18 cellular contexts compared by ENCODE assay signal in genomic region chr22:47310601-47311000, GRCh38.
DNase-seq lines count a peak whose midpoint lies in the region; ATAC-seq and TF ChIP-seq lines count a peak whose summit lies in the region.
"Had no signal": no experiment of that assay in that cellular context is flagged by ENCODE, and none has a peak within 500 bp of the region (broad histone marks: within the 10 kb centered on the region; RNA-seq: fewer than 3 reads in every experiment).

No MANE protein-coding gene starts in this region.

- H3K79me2 ChIP-seq in mesendoderm (ENCODE audit: control insufficient read depth, insufficient read depth, low read length): no peaks in the 10 kb centered on the region

- H3K56ac ChIP-seq in mesendoderm (ENCODE audit: low read length): no peak overlapping the region

- no peak overlapping the region for H2AK5ac ChIP-seq in mesendoderm (ENCODE audit: low read length)

- H3K4me2 ChIP-seq in mesendoderm (ENCODE audit: low read length): no peak overlapping the region
- H3K4me2 ChIP-seq: GM23338, KMS-11, SK-N-SH had no signal

- ATAC-seq in HG02884 (IDR thresholded peaks at IDR 0.05; ENCODE audit: unreplicated experiment): no peak
- ATAC-seq: GM12878, GM23338 had no signal

- H3K4me1 ChIP-seq in SJCRH30 (peaks cover 23% of the 10 kb centered on the region), mesendoderm (ENCODE audit: control insufficient read depth, low read depth, low read length) (no peaks in the 10 kb centered on the region)
- H3K4me1 ChIP-seq: Caco-2 had no signal

- peak; percentile 45 for DNase-seq in A172 (ENCODE audit: low spot score)
- DNase-seq in HT1080 (ENCODE audit: low read depth): peak; percentile 74
- no peak for DNase-seq in SJCRH30
- peak; percentile 8 for DNase-seq in fibroblast of the aortic adventitia (ENCODE audit: low read depth)
- no peak for DNase-seq in mesendoderm
- DNase-seq in hippocampal formation (lab: John Stamatoyannopoulos, UW): no peak
- no peak for DNase-seq in NCI-H1417 treated with DMSO at 0.1 percent for 48 hours (lab: John Stamatoyannopoulos, UW)
- DNase-seq: 8988T, Caco-2, NCI-H1105 treated with DMSO at 0.1 percent for 48 hours, NCI-H1930, NCI-H524, SK-N-SH had no signal

- no peak overlapping the region for H3K23ac ChIP-seq in mesendoderm (ENCODE audit: low read length)

- H2BK5ac ChIP-seq in mesendoderm (ENCODE audit: low read length): no peak overlapping the region

- no peak overlapping the region for H2BK120ac ChIP-seq in mesendoderm (ENCODE audit: low read depth, low read length)

- no peaks in the 10 kb centered on the region for H3K36me3 ChIP-seq in SJCRH30
- H3K36me3 ChIP-seq in mesendoderm (ENCODE audit: control insufficient read depth, insufficient read depth, low read length): no peaks in the 10 kb centered on the region

- TF ChIP-seq CTCF in fibroblast of the aortic adventitia (IDR thresholded peaks at IDR 0.05; ENCODE audit: insufficient read depth, low read length): no peak

- peak overlapping the region; percentile 88 for H3K27ac ChIP-seq in SJCRH30
- H3K27ac ChIP-seq in mesendoderm (ENCODE audit: low read depth, low read length): no peak overlapping the region
- H3K27ac ChIP-seq: HL-60, KMS-11 had no signal

- H4K5ac ChIP-seq in mesendoderm (ENCODE audit: low read length): no peak overlapping the region

- H3K27me3 ChIP-seq in SJCRH30 (no peaks in the 10 kb centered on the region), mesendoderm (ENCODE audit: insufficient read depth, low read length, poor library complexity) (no peaks in the 10 kb centered on the region)

- no peak overlapping the region for H3K9ac ChIP-seq in mesendoderm (ENCODE audit: low read length)
- H3K9ac ChIP-seq: KMS-11, SK-N-SH had no signal

- no peak overlapping the region for H3K4me3 ChIP-seq in SJCRH30
- H3K4me3 ChIP-seq in fibroblast of the aortic adventitia (ENCODE audit: low read depth, low read length): no peak overlapping the region
- no peak overlapping the region for H3K4me3 ChIP-seq in mesendoderm (ENCODE audit: low read length)
- H3K4me3 ChIP-seq: GM12878, GM23338 had no signal

- WGBS in mesendoderm (ENCODE audit: extremely low coverage, insufficient coverage, low lambda C conversion rate): no CpG with 5 or more reads among the region's 1 CpG

- H3K9me3 ChIP-seq in SJCRH30 (replicated peaks): no peaks in the 10 kb centered on the region
- H3K9me3 ChIP-seq: Caco-2 had no signal

- no peak overlapping the region for H4K8ac ChIP-seq in mesendoderm (ENCODE audit: low read depth, low read length)

- no peak overlapping the region for H3K4ac ChIP-seq in mesendoderm (ENCODE audit: low read depth, low read length)

- no peak overlapping the region for H2BK15ac ChIP-seq in mesendoderm (replicated peaks; ENCODE audit: low read depth)

- H3K79me1 ChIP-seq in mesendoderm (ENCODE audit: low read length): no peaks in the 10 kb centered on the region

- H3K18ac ChIP-seq in mesendoderm (ENCODE audit: low read length): no peak overlapping the region

Comparison
In these comparisons a context has a peak if more than half of its experiments do, and no peak if none do; other contexts are left out.
1. DNase-seq: peak in A172 (single experiment), HT1080 (single experiment) and fibroblast of the aortic adventitia (single experiment); none in SJCRH30 (0 of 2), mesendoderm (single experiment), hippocampal formation (0 of 2) and NCI-H1417 treated with DMSO at 0.1 percent for 48 hours (single experiment).